In genomic region chr5:122368845-122369244, GRCh38 we compare ENCODE assay signal across 17 cellular contexts. TPM values are rescaled to one million over a fixed set of nuclear protein-coding genes. Genes with fewer than 3 reads are reported as not detected.
DNase-seq lines count a peak whose midpoint lies in the region; ATAC-seq and TF ChIP-seq lines count a peak whose summit lies in the region.
"Had no signal": no experiment of that assay in that cellular context is flagged by ENCODE, and none has a peak within 500 bp of the region (broad histone marks: within the 10 kb centered on the region; RNA-seq: fewer than 3 reads in every experiment).

No MANE protein-coding gene starts in this region.

- H3K4me3 ChIP-seq in GM23338 (peak overlapping the region; percentile 16), HUES64 (ENCODE audit: low read length) (no peak overlapping the region), smooth muscle cell (no peak overlapping the region)
- H3K4me3 ChIP-seq: BLaER1 treated with 17β-estradiol and CSF1 and Interleukin-3, amounts not matched to agents 10 nM and 100 nM; GM12878 had no signal

- H3F3A ChIP-seq in GM23338 (replicated peaks; ENCODE audit: low read depth) (0 out of 2 replicates have a peak, but pooled peaks cover 4% of the 10 kb centered on the region), smooth muscle cell (ENCODE audit: low read depth) (peaks cover 3% of the 10 kb centered on the region)

- WGBS in HUES64 = 52% methylated on average over 4 of the region's 4 CpGs
- 22% methylated on average over 4 of the region's 4 CpGs for WGBS in smooth muscle cell (ENCODE audit: low lambda C conversion rate)

- H3K27me3 ChIP-seq in GM23338 (ENCODE audit: insufficient read depth) = no peaks in the 10 kb centered on the region
- no peaks in the 10 kb centered on the region for H3K27me3 ChIP-seq in HUES64 (ENCODE audit: insufficient read depth, low read length)
- no peaks in the 10 kb centered on the region for H3K27me3 ChIP-seq in smooth muscle cell (ENCODE audit: low read depth)
- H3K27me3 ChIP-seq: BLaER1 treated with 17β-estradiol and CSF1 and Interleukin-3, amounts not matched to agents 10 nM and 100 nM had no signal

- peaks cover 7% of the 10 kb centered on the region; the same call in 1 of the 2 replicates for H3K9me2 ChIP-seq in GM23338 (ENCODE audit: insufficient read depth)

- H3K27ac ChIP-seq in GM23338 (ENCODE audit: low read depth) (peak overlapping the region; percentile 60; the same call in 1 of the 2 replicates), HUES64 (ENCODE audit: low read depth, low read length) (peak overlapping the region; percentile 4; the same call in 1 of the 2 replicates), smooth muscle cell (ENCODE audit: low read depth) (no peak overlapping the region)
- H3K27ac ChIP-seq: BLaER1 treated with 17β-estradiol and CSF1 and Interleukin-3, amounts not matched to agents 10 nM and 100 nM; HL-60 had no signal

- 0 out of 2 replicates have a peak overlapping the region, but pooled peaks have one; percentile 61 for H3K27ac Mint-ChIP-seq in GM23338
- H3K27ac Mint-ChIP-seq: CD4-positive, CD25-positive, alpha-beta regulatory T cell; IgD-negative memory B cell had no signal

- ATAC-seq in GM23338 = peak; percentile 69
- no peak for ATAC-seq in HG03457 (IDR thresholded peaks at IDR 0.05; ENCODE audit: unreplicated experiment)
- ATAC-seq: GM12878 had no signal

- H3K9me3 ChIP-seq in HUES64 (ENCODE audit: insufficient read depth, low read depth, low read length) = no peaks in the 10 kb centered on the region
- H3K9me3 ChIP-seq in smooth muscle cell (replicated peaks; ENCODE audit: low read depth) = no peaks in the 10 kb centered on the region
- H3K9me3 ChIP-seq: BLaER1 treated with 17β-estradiol and CSF1 and Interleukin-3, amounts not matched to agents 10 nM and 100 nM had no signal

- H3K9me3 Mint-ChIP-seq in GM23338 = no peaks in the 10 kb centered on the region
- H3K9me3 Mint-ChIP-seq: IgD-negative memory B cell had no signal

- peak overlapping the region; percentile 72 for H3K4me2 ChIP-seq in GM23338
- H3K4me2 ChIP-seq in smooth muscle cell = peak overlapping the region; percentile 14

- H2AFZ ChIP-seq in GM23338 (no peak overlapping the region), smooth muscle cell (ENCODE audit: low read depth) (no peak overlapping the region)

- H3K79me2 ChIP-seq in GM23338 (replicated peaks; ENCODE audit: insufficient read depth) = no peaks in the 10 kb centered on the region
- no peaks in the 10 kb centered on the region for H3K79me2 ChIP-seq in smooth muscle cell (ENCODE audit: low read depth)

- TF ChIP-seq CTCF in GM23338 (conservative IDR thresholded peaks at IDR 0.05; ENCODE audit: low read depth in 2 of 2) = no peak
- no peak for TF ChIP-seq CTCF in smooth muscle cell (IDR thresholded peaks at IDR 0.05; ENCODE audit: borderline replicate concordance, insufficient read depth, poor library complexity, severe bottlenecking)

- no peaks in the 10 kb centered on the region for H4K20me1 ChIP-seq in GM23338 (replicated peaks; ENCODE audit: insufficient read depth)
- no peaks in the 10 kb centered on the region for H4K20me1 ChIP-seq in smooth muscle cell (ENCODE audit: low read depth)
- H4K20me1 ChIP-seq: BLaER1 treated with 17β-estradiol and CSF1 and Interleukin-3, amounts not matched to agents 10 nM and 100 nM had no signal

- H3K4me3 Mint-ChIP-seq in GM23338 = peak overlapping the region; percentile 27; the same call in 1 of the 3 replicates
- H3K4me3 Mint-ChIP-seq: CD4-positive, CD25-positive, alpha-beta regulatory T cell; IgD-negative memory B cell had no signal

- H3K9ac ChIP-seq in HUES64 (ENCODE audit: low read depth, low read length) (no peak overlapping the region), smooth muscle cell (ENCODE audit: low read depth) (no peak overlapping the region)
- H3K9ac ChIP-seq: BLaER1 treated with 17β-estradiol and CSF1 and Interleukin-3, amounts not matched to agents 10 nM and 100 nM had no signal

- no peaks in the 10 kb centered on the region for H3K36me3 ChIP-seq in GM23338 (ENCODE audit: insufficient read depth)
- no peaks in the 10 kb centered on the region for H3K36me3 ChIP-seq in HUES64 (ENCODE audit: insufficient read depth, low read length)
- no peaks in the 10 kb centered on the region for H3K36me3 ChIP-seq in smooth muscle cell (ENCODE audit: low read depth)
- H3K36me3 ChIP-seq: BLaER1 treated with 17β-estradiol and CSF1 and Interleukin-3, amounts not matched to agents 10 nM and 100 nM had no signal

- H3K27me3 Mint-ChIP-seq in GM23338 (ENCODE audit: insufficient read depth, low read depth, poor library complexity) = peaks cover 3% of the 10 kb centered on the region
- H3K27me3 Mint-ChIP-seq: CD4-positive, CD25-positive, alpha-beta regulatory T cell; IgD-negative memory B cell had no signal

- no peak for DNase-seq in GM23338 (ENCODE audit: low spot score)
- DNase-seq in left kidney (ENCODE audit: low read depth, low spot score) = peak; percentile 64
- DNase-seq in smooth muscle cell (lab: John Stamatoyannopoulos, UW; ENCODE audit: unreplicated experiment) = no peak
- no peak for DNase-seq in activated naive CD4-positive, alpha-beta T cell (lab: John Stamatoyannopoulos, UW)
- DNase-seq in inferior parietal cortex (ENCODE audit: extremely low spot score) = no peak
- DNase-seq: ACHN; CD4-positive, CD25-positive, alpha-beta regulatory T cell; DMS 273 treated with DMSO at 0.1 percent for 48 hours; GOT3; HCEC 1CT had no signal

- H3K36me3 Mint-ChIP-seq in GM23338 (ENCODE audit: low read depth) = no peaks in the 10 kb centered on the region
- H3K36me3 Mint-ChIP-seq: CD4-positive, CD25-positive, alpha-beta regulatory T cell; IgD-negative memory B cell had no signal

- H3K4me1 ChIP-seq in GM23338 (ENCODE audit: insufficient read depth) (peaks cover 34% of the 10 kb centered on the region), HUES64 (ENCODE audit: insufficient read depth, low read length) (peaks cover 23% of the 10 kb centered on the region), smooth muscle cell (ENCODE audit: low read depth) (no peaks in the 10 kb centered on the region)

- peaks cover 26% of the 10 kb centered on the region for H3K4me1 Mint-ChIP-seq in GM23338
- H3K4me1 Mint-ChIP-seq: CD4-positive, CD25-positive, alpha-beta regulatory T cell; IgD-negative memory B cell had no signal

TF ChIP-seq in GM23338, 12 proteins besides CTCF, POLR2A, EP300 and RAD21 (continues in another document):
- TF ChIP-seq JUNB (IDR thresholded peaks at IDR 0.05; ENCODE audit: unreplicated experiment) (no peak), NANOG (IDR thresholded peaks at IDR 0.05; ENCODE audit: borderline replicate concordance) (no peak), ZNF331 (CRISPR knock-in tag; IDR thresholded peaks at IDR 0.05; ENCODE audit: low read depth) (no peak)

RNA-seq across cellular contexts. Expression of gene SNCAIP, which starts 56.8 kb away (rescaled TPM):
- total RNA-seq in GM23338 (2014; rRNA removed; shearing (Covaris generic)) = 8.0 and 11.9 TPM in 2 replicates
- polyA plus RNA-seq in GM23338 (2016; fragmentation: Nextera tagmentation; extraction: Ambion mirVana) = 5.6 and 6.1 TPM in 2 replicates
- 4.4 TPM for polyA plus RNA-seq in HUES64 (2013, experiment 1 of 2)
- 5.8 TPM for polyA plus RNA-seq in HUES64 (2013, experiment 2 of 2)
- total RNA-seq in smooth muscle cell = 7.2 and 15.5 TPM in 2 replicates
- polyA plus RNA-seq in smooth muscle cell = 7.0 and 8.0 TPM in 2 replicates
- total RNA-seq: CD4-positive, CD25-positive, alpha-beta regulatory T cell; G401 had no signal
- polyA plus RNA-seq: CD4-positive, CD25-positive, alpha-beta regulatory T cell; IgD-negative memory B cell had no signal
